Comparison of ENCODE assay signal across 9 cellular contexts in genomic region chr5:126961702-126962101, GRCh38.
DNase-seq lines count a peak whose midpoint lies in the region; ATAC-seq and TF ChIP-seq lines count a peak whose summit lies in the region.
"Had no signal": no experiment of that assay in that cellular context is flagged by ENCODE, and none has a peak within 500 bp of the region (broad histone marks: within the 10 kb centered on the region; RNA-seq: fewer than 3 reads in every experiment).

No MANE protein-coding gene starts in this region.

- no peak overlapping the region for H3K4me3 ChIP-seq in Caco-2 (ENCODE audit: low read depth, low read length)

- no peaks in the 10 kb centered on the region for H3K4me1 ChIP-seq in Caco-2

- CTCF ChIA-PET in RWPE1 (lab: Yijun Ruan, JAX) (interaction anchor here (0.8 kb wide), 1 partner anchor 36 kb away, joined by 3 read pairs; no protein-coding TSS in a partner anchor), Caco-2 (lab: Charles Lee) (no interaction called here)

- ATAC-seq in GM19395 (IDR thresholded peaks at IDR 0.05; ENCODE audit: unreplicated experiment) (peak; percentile 58), HG03439 (IDR thresholded peaks at IDR 0.05; ENCODE audit: unreplicated experiment) (peak; percentile 72)

- no peak overlapping the region for H3K4me3 Mint-ChIP-seq in Caco-2 (ENCODE audit: unreplicated experiment)
- H3K4me3 Mint-ChIP-seq: CD4-positive, alpha-beta memory T cell had no signal

- H3K9me3 Mint-ChIP-seq in Caco-2 (ENCODE audit: unreplicated experiment), result no peaks in the 10 kb centered on the region
- H3K9me3 Mint-ChIP-seq: CD4-positive, alpha-beta memory T cell had no signal

- no peaks in the 10 kb centered on the region for H3K27me3 ChIP-seq in Caco-2 (replicated peaks; ENCODE audit: control insufficient read depth, insufficient read depth, low read length)

- intact Hi-C loops in Caco-2 (cut with micrococcal nuclease; ENCODE audit: unreplicated experiment), result loop anchor here (10.0 kb wide), 1 partner anchor 353 kb away; no protein-coding TSS in a partner anchor

- POLR2A ChIA-PET in RWPE1 (lab: Yijun Ruan, JAX; ENCODE audit: low non-redundant PET), result no interaction called here
- POLR2A ChIA-PET in Caco-2 (lab: Charles Lee), result no interaction called here

- BruUV-seq in Caco-2 (replicated peaks; lab: Mats Ljungman, UMichigan), result no TSS peak

- H3K9me3 ChIP-seq in Caco-2, result no peaks in the 10 kb centered on the region

- no peak overlapping the region for H3K27ac Mint-ChIP-seq in Caco-2 (ENCODE audit: unreplicated experiment)
- H3K27ac Mint-ChIP-seq: CD4-positive, alpha-beta memory T cell had no signal

- H3K4me1 Mint-ChIP-seq in Caco-2 (ENCODE audit: low read depth, unreplicated experiment), result no peaks in the 10 kb centered on the region
- H3K4me1 Mint-ChIP-seq: CD4-positive, alpha-beta memory T cell had no signal

- peaks cover 2% of the 10 kb centered on the region for H3K27me3 Mint-ChIP-seq in Caco-2 (ENCODE audit: insufficient read depth, unreplicated experiment)
- H3K27me3 Mint-ChIP-seq: CD4-positive, alpha-beta memory T cell had no signal

- no peak overlapping the region for H3K27ac ChIP-seq in RWPE1

- H3K36me3 ChIP-seq in Caco-2 (ENCODE audit: control insufficient read depth, insufficient read depth, low read length), result no peaks in the 10 kb centered on the region

- no peak for TF ChIP-seq CTCF in AG09319 (IDR thresholded peaks at IDR 0.05; ENCODE audit: low read depth, low read length)
- TF ChIP-seq CTCF in RWPE1 (conservative IDR thresholded peaks at IDR 0.05; ENCODE audit: low read depth), result no peak
- no peak for TF ChIP-seq CTCF in Caco-2 (IDR thresholded peaks at IDR 0.05; ENCODE audit: insufficient read depth in 1 of 2, low read depth in 1 of 2, low read length in 1 of 2, severe bottlenecking in 1 of 2, unreplicated experiment in 1 of 2)

- DNase-seq in AG09319 (ENCODE audit: extremely low read depth, low read depth) (peak; percentile 8), RWPE1 (ENCODE audit: low spot score) (peak; percentile 65), OCI-M2 (lab: John Stamatoyannopoulos, UW; ENCODE audit: unreplicated experiment) (no peak), cerebellar cortex (ENCODE audit: low spot score) (no peak), Caco-2 (no peak)
- DNase-seq in activated CD4-positive, alpha-beta T cell treated with anti-CD3 and anti-CD28 coated beads for 48 hours, result no peak
- DNase-seq: CD4-positive, alpha-beta memory T cell had no signal

- H3K36me3 Mint-ChIP-seq in Caco-2 (ENCODE audit: insufficient read depth, unreplicated experiment), result no peaks in the 10 kb centered on the region
- H3K36me3 Mint-ChIP-seq: CD4-positive, alpha-beta memory T cell had no signal

Comparison
In these comparisons a context has a peak if more than half of its experiments do, and no peak if none do; other contexts are left out.
1. DNase-seq: peak in AG09319 (single experiment) and RWPE1 (single experiment); none in activated CD4-positive, alpha-beta T cell treated with anti-CD3 and anti-CD28 coated beads for 48 hours (single experiment), OCI-M2 (single experiment), cerebellar cortex (single experiment) and Caco-2 (0 of 2).